In the genomic region with DNA sequence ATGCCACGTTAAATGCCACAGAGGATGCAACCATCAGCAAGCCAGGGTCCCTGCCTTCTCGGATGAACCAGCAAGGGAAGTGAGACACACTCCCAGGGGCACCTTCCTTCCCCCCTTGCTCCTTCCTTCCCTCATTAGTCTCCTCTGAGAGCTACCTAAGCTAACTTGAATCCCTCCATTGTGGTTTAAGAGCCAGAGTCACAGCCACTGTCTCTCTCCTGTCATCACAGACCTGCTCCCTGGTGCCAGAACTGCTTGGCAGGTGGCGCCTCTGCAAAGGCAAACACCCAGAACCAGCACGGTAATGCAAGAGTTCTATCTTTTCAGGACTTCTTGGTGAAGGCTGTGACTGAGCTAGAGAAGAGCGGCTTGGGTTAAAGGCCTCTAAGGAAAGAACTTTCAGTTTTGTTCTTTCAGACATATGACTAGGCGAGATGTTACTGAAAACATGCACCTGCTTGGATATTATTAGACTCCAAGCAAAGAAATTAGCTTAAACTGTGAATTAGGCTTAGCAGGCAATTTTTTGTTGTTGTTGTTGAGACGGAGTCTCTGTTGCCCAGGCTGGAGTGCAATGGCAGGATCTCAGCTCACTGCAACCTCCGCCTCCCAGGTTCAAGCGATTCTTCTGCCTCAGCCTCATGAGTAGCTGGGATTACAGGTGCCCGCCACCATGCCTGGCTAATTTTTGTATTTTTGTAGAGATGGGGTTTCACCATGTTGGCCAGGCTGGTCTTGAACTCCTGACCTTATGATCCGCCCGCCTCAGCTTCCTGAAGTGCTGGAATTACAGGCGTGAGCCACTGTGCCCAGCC, we compare ENCODE assay signal across 8 cellular contexts. TPM values are rescaled to one million over a fixed set of nuclear protein-coding genes. Genes with fewer than 3 reads are reported as not detected.
DNase-seq lines count a peak whose midpoint lies in the region; ATAC-seq and TF ChIP-seq lines count a peak whose summit lies in the region.
"Not testable (repeated sequence)": the region's sequence is repeated elsewhere in the genome, so short reads cannot be mapped to it uniquely, and the experiment has no call there.

No MANE protein-coding gene starts in this region.

- not testable (repeated sequence) for H3K27me3 ChIP-seq in OCI-LY3 (ENCODE audit: low read depth, low read length); left lung

- H3K27ac ChIP-seq in OCI-LY3 (ENCODE audit: low read length) (peak overlapping the region; percentile 94), left lung (peak overlapping the region; percentile 38 to 58)

- H3K79me2 ChIP-seq in OCI-LY3 (ENCODE audit: low read length) = peaks cover 95% of the 10 kb centered on the region

- not testable (repeated sequence) for H2AFZ ChIP-seq in OCI-LY3 (ENCODE audit: low read depth, low read length)

- H3K36me3 ChIP-seq in OCI-LY3 (replicated peaks; ENCODE audit: low read depth, low read length) = peaks cover 46% of the 10 kb centered on the region
- not testable (repeated sequence) for H3K36me3 ChIP-seq in left lung

- H3K9ac ChIP-seq in OCI-LY3 (ENCODE audit: low read length) = peak overlapping the region; percentile 53

- TF ChIP-seq CTCF in OCI-LY3 (IDR thresholded peaks at IDR 0.05; ENCODE audit: low read depth, low read length) = 0 out of 2 replicates have a peak, but pooled peaks have one; percentile 16
- not testable (repeated sequence) for TF ChIP-seq CTCF in left lung (IDR thresholded peaks at IDR 0.05)

- H3K4me2 ChIP-seq in OCI-LY3 (ENCODE audit: low read length) = peak overlapping the region; percentile 95

- H4K20me1 ChIP-seq in OCI-LY3 (ENCODE audit: insufficient read depth, low read length) = peaks cover 62% of the 10 kb centered on the region

- DNase-seq in GM19238 (ENCODE audit: insufficient read length, low spot score) = peak; percentile 43
- DNase-seq in activated naive CD4-positive, alpha-beta T cell treated with Interleukin-2 at 50 U/mL for 16 hours = peak; percentile 37
- not testable (repeated sequence) for DNase-seq in left lung
- DNase-seq in stimulated activated naive CD8-positive, alpha-beta T cell treated with anti-CD3 and anti-CD28 coated beads, Interleukin-15, Interleukin-2, amounts not matched to agents 100 U/mL and 50 U/mL, for 24 hours = peak; percentile 31

- intact Hi-C loops in left lung (cut with DNase I) = not testable (repeated sequence)

- H3K4me1 ChIP-seq in OCI-LY3 (ENCODE audit: low read length) = peaks cover 63% of the 10 kb centered on the region
- peaks cover 18 to 68% of the 10 kb centered on the region in 2 donors for H3K4me1 ChIP-seq in left lung

- H3K9me3 ChIP-seq in OCI-LY3 (ENCODE audit: insufficient read depth, low read length); left lung: not testable (repeated sequence)

- peak overlapping the region; percentile 23; the same call in 1 of the 2 replicates for H3K4me3 ChIP-seq in GM08714 (ENCODE audit: low read length)
- peak overlapping the region; percentile 65 for H3K4me3 ChIP-seq in OCI-LY3 (ENCODE audit: low read length)
- H3K4me3 ChIP-seq in left lung = not testable (repeated sequence)

- ATAC-seq in HG02588 (IDR thresholded peaks at IDR 0.05; ENCODE audit: unreplicated experiment) = peak; percentile 74
- peak; percentile 89 for ATAC-seq in HG03342 (IDR thresholded peaks at IDR 0.05; ENCODE audit: unreplicated experiment)
- peak; percentile 7 for ATAC-seq in left lung
- ATAC-seq in stimulated activated naive CD8-positive, alpha-beta T cell treated with anti-CD3 and anti-CD28 coated beads, Interleukin-15, Interleukin-2, amounts not matched to agents 100 U/mL and 50 U/mL, for 24 hours = peak; percentile 50

RNA-seq across cellular contexts. Expression of a gene that starts 8.8 kb away (rescaled TPM):
- total RNA-seq in left lung = 10 to 100 TPM; 39.0 to 45.0 TPM

Comparison
In these comparisons a context has a peak if more than half of its experiments do, and no peak if none do; other contexts are left out.
1. ATAC-seq: peak in every context shown above with its lines; median percentile 89 in HG03342; 74 in HG02588; 50 in stimulated activated naive CD8-positive, alpha-beta T cell treated with anti-CD3 and anti-CD28 coated beads, Interleukin-15, Interleukin-2, amounts not matched to agents 100 U/mL and 50 U/mL, for 24 hours; 7 in left lung.